In genomic region chr10:91220954-91221696, GRCh38 we compare ENCODE assay signal across 8 cellular contexts. TPM values are rescaled to one million over a fixed set of nuclear protein-coding genes. Genes with fewer than 3 reads are reported as not detected.
DNase-seq lines count a peak whose midpoint lies in the region; ATAC-seq, FAIRE-seq and TF ChIP-seq lines count a peak whose summit lies in the region.

No MANE protein-coding gene starts in this region.

- H3K27me3 ChIP-seq in ectodermal cell (ENCODE audit: control insufficient read depth, insufficient read depth, low read length, poor library complexity, severe bottlenecking) (peaks cover 51% of the 10 kb centered on the region), lower lobe of right lung (ENCODE audit: low read depth) (no peaks in the 10 kb centered on the region), subcutaneous abdominal adipose tissue (ENCODE audit: control insufficient read depth in 5 of 5, insufficient read depth in 4 of 5, low read length in 5 of 5) (no peaks in the 10 kb centered on the region)

- ATAC-seq in HG03064 (IDR thresholded peaks at IDR 0.05; ENCODE audit: low read depth, unreplicated experiment) (peak; percentile 23), lower lobe of right lung (peak; percentile 71 to 75)

- WGBS in ectodermal cell, 2 experiments = 7% methylated on average over 40 of the region's 40 CpGs

- in situ Hi-C loops in SK-MEL-5 (cut with HindIII; ENCODE audit: low pct_unique_long_range_greater_than_20kb, low sequenced_read_pairs) = no loop called here

- no peak overlapping the region for H3K27ac ChIP-seq in ectodermal cell (ENCODE audit: insufficient read depth, low read depth, low read length, poor library complexity, severe bottlenecking)
- peak overlapping the region; percentile 96 for H3K27ac ChIP-seq in lower lobe of right lung
- peak overlapping the region; percentile 84 for H3K27ac ChIP-seq in subcutaneous abdominal adipose tissue (ENCODE audit: low read depth, low read length)

- DNase-seq in AG08395 (ENCODE audit: low spot score) (peak; percentile 25), GM18507 (ENCODE audit: extremely low spot score, insufficient read length, low read depth) (peak; percentile 12), SK-MEL-5 (ENCODE audit: low read depth, low spot score) (peak; percentile 15), lower lobe of right lung (peak; percentile 56), NCI-H2227 treated with DMSO at 0.1 percent for 48 hours (lab: John Stamatoyannopoulos, UW) (no peak)

- TF ChIP-seq CTCF in lower lobe of right lung (IDR thresholded peaks at IDR 0.05) = no peak

- peak overlapping the region; percentile 77 to 96 (median 91) for H3K9ac ChIP-seq in subcutaneous abdominal adipose tissue (ENCODE audit: low read length in 5 of 5)

- FAIRE-seq in GM18507 (lab: Jason Lieb, UNC) = peak; percentile 41

- intact Hi-C loops in lower lobe of right lung (cut with DNase I) = no loop called here

- H3K36me3 ChIP-seq in ectodermal cell (ENCODE audit: control insufficient read depth, insufficient read depth, low read length) = no peaks in the 10 kb centered on the region
- no peaks in the 10 kb centered on the region for H3K36me3 ChIP-seq in lower lobe of right lung
- peaks cover 0 to 2% (median 0%) of the 10 kb centered on the region in 5 donors for H3K36me3 ChIP-seq in subcutaneous abdominal adipose tissue (ENCODE audit: control insufficient read depth in 5 of 5, insufficient read depth in 5 of 5, low read length in 5 of 5)

- H3K9me3 ChIP-seq in ectodermal cell (ENCODE audit: control insufficient read depth, low read length) = no peaks in the 10 kb centered on the region
- H3K9me3 ChIP-seq in lower lobe of right lung = no peaks in the 10 kb centered on the region
- H3K9me3 ChIP-seq in subcutaneous abdominal adipose tissue (ENCODE audit: control insufficient read depth in 5 of 5, low read length in 5 of 5) = no peaks in the 10 kb centered on the region

- H3K4me3 ChIP-seq in ectodermal cell (ENCODE audit: insufficient read depth, low read depth, low read length) (peak overlapping the region; percentile 79), lower lobe of right lung (peak overlapping the region; percentile 86), subcutaneous abdominal adipose tissue (ENCODE audit: low read depth in 1 of 5, low read length in 5 of 5) (peak overlapping the region; percentile 83 to 95 (median 86))

- H3K4me1 ChIP-seq in ectodermal cell (ENCODE audit: control insufficient read depth, insufficient read depth, low read length) (peaks cover 2% of the 10 kb centered on the region), lower lobe of right lung (peaks cover 34% of the 10 kb centered on the region), subcutaneous abdominal adipose tissue (ENCODE audit: control insufficient read depth in 5 of 5, insufficient read depth in 5 of 5, low read length in 5 of 5) (peaks cover 0 to 34% (median 22%) of the 10 kb centered on the region in 5 donors)

RNA-seq across cellular contexts. Expression of gene PCGF5, which starts 0.7 kb away (rescaled TPM):
- total RNA-seq in SK-MEL-5 (2014; rRNA removed; shearing (Covaris generic)) = 22.1 and 24.4 TPM in 2 replicates
- polyA plus RNA-seq in SK-MEL-5 (2015; cell fraction: cytosol; rRNA removed) = 29.7 and 34.1 TPM in 2 replicates
- 10.6 and 21.2 TPM in 2 replicates for polyA plus RNA-seq in SK-MEL-5 (2015; cell fraction: nucleus; rRNA removed)
- polyA plus RNA-seq in ectodermal cell (2013, experiment 1 of 4) = 6.9 TPM
- polyA plus RNA-seq in ectodermal cell (2013, experiment 2 of 4) = 8.4 TPM
- 11.4 TPM for polyA plus RNA-seq in ectodermal cell (2013, experiment 3 of 4)
- polyA plus RNA-seq in ectodermal cell (2013, experiment 4 of 4) = 14.1 TPM
- total RNA-seq in lower lobe of right lung = 47.6 TPM
